In genomic region chr7:342681-343216, GRCh38 we compare ENCODE assay signal across 26 cellular contexts. TPM values are rescaled to one million over a fixed set of nuclear protein-coding genes. Genes with fewer than 3 reads are reported as not detected.
DNase-seq lines count a peak whose midpoint lies in the region; ATAC-seq, FAIRE-seq and TF ChIP-seq lines count a peak whose summit lies in the region.
"Had no signal": no experiment of that assay in that cellular context is flagged by ENCODE, and none has a peak within 500 bp of the region (broad histone marks: within the 10 kb centered on the region; RNA-seq: fewer than 3 reads in every experiment).

No MANE protein-coding gene starts in this region.

- H3K14ac ChIP-seq in H1 (ENCODE audit: insufficient read length) = no peak overlapping the region

- TF ChIP-seq CTCF in H1 (IDR thresholded peaks at IDR 0.05; ENCODE audit: control extremely low read depth in 1 of 3, insufficient read depth in 1 of 3, low read depth in 1 of 3, low read length in 3 of 3) (no peak), right lobe of liver (IDR thresholded peaks at IDR 0.05) (no peak), osteocyte (IDR thresholded peaks at IDR 0.05) (no peak)

- H3K27me3 Mint-ChIP-seq in osteocyte (ENCODE audit: unreplicated experiment) = peaks cover 6% of the 10 kb centered on the region

- H3K56ac ChIP-seq in H1 (replicated peaks; ENCODE audit: insufficient read length, low read depth, low read length) = no peak overlapping the region

- H3K9ac ChIP-seq in Karpas-422 (ENCODE audit: low read length) (no peak overlapping the region), H1 (replicated peaks in 1 of 4; ENCODE audit: extremely low read depth in 1 of 4, low read depth in 3 of 4, low read length in 3 of 4) (no peak overlapping the region), rectal smooth muscle tissue (ENCODE audit: low read length) (no peak overlapping the region)

- H3K4me3 ChIP-seq in Karpas-422 (ENCODE audit: low read length) (no peak overlapping the region), H1 (ENCODE audit: extremely low read depth in 1 of 4, insufficient read depth in 2 of 4, low read depth in 3 of 4, low read length in 4 of 4) (no peak overlapping the region), right lobe of liver (no peak overlapping the region), rectal smooth muscle tissue (ENCODE audit: low read length) (no peak overlapping the region)
- H3K4me3 ChIP-seq: MG63 had no signal

- no peak overlapping the region for H3K18ac ChIP-seq in H1 (ENCODE audit: extremely low read depth, low read length)

- H3K4me3 Mint-ChIP-seq in osteocyte (ENCODE audit: unreplicated experiment) = no peak overlapping the region
- H3K4me3 Mint-ChIP-seq: activated T-cell treated with anti-CD3 and anti-CD28 coated beads, Interleukin-2, amount 50 U/mL, for 4 hours; CD14-positive monocyte had no signal

- H3K4me1 ChIP-seq in Karpas-422 (ENCODE audit: low read length) (no peaks in the 10 kb centered on the region), H1 (replicated peaks in 1 of 4; ENCODE audit: control insufficient read depth in 3 of 4, insufficient read depth in 4 of 4, low read length in 3 of 4) (no peaks in the 10 kb centered on the region), right lobe of liver (peaks cover 0 to 14% (median 5%) of the 10 kb centered on the region in 4 donors), rectal smooth muscle tissue (ENCODE audit: control insufficient read depth, insufficient read depth, low read length) (no peaks in the 10 kb centered on the region)

- H3K4ac ChIP-seq in H1 (replicated peaks; ENCODE audit: insufficient read length, low read depth, low read length) = no peak overlapping the region

- H2BK12ac ChIP-seq in H1 (ENCODE audit: low read depth, low read length) = no peak overlapping the region

- H3K36me3 Mint-ChIP-seq in osteocyte (ENCODE audit: unreplicated experiment) = no peaks in the 10 kb centered on the region
- H3K36me3 Mint-ChIP-seq: CD14-positive monocyte had no signal

- H3K27ac ChIP-seq in Karpas-422 (ENCODE audit: low read length) = no peak overlapping the region
- no peak overlapping the region for H3K27ac ChIP-seq in H1 (ENCODE audit: low read depth, low read length)
- peak overlapping the region; percentile 60 to 83 (median 77) for H3K27ac ChIP-seq in right lobe of liver
- H3K27ac ChIP-seq in rectal smooth muscle tissue (ENCODE audit: low read depth, low read length) = peak overlapping the region; percentile 38
- H3K27ac ChIP-seq: HL-60 had no signal

- no peak overlapping the region for H3K4me2 ChIP-seq in Karpas-422 (ENCODE audit: low read depth, low read length, poor library complexity, severe bottlenecking)
- H3K4me2 ChIP-seq in H1 (ENCODE audit: insufficient read depth in 1 of 2, low read depth in 2 of 2, low read length in 2 of 2) = no peak overlapping the region

- no peak overlapping the region for H2AFZ ChIP-seq in Karpas-422 (ENCODE audit: low read length)
- H2AFZ ChIP-seq in H1 (ENCODE audit: low read length) = no peak overlapping the region

- H3K27me3 ChIP-seq in Karpas-422 (ENCODE audit: low read length) (no peaks in the 10 kb centered on the region), H1 (replicated peaks in 1 of 4; ENCODE audit: control insufficient read depth in 3 of 4, extremely low read depth in 1 of 4, insufficient read depth in 3 of 4, low read length in 3 of 4) (no peaks in the 10 kb centered on the region), right lobe of liver (no peaks in the 10 kb centered on the region), rectal smooth muscle tissue (ENCODE audit: control insufficient read depth, insufficient read depth, low read length) (peaks cover 3% of the 10 kb centered on the region)
- H3K27me3 ChIP-seq: MG63 had no signal

- DNase-seq in Karpas-422 = peak; percentile 26
- DNase-seq in H1 (ENCODE audit: low read depth in 1 of 2, low spot score in 2 of 2) = no peak
- no peak for DNase-seq in right lobe of liver
- DNase-seq in activated naive CD4-positive, alpha-beta T cell treated with anti-CD3 and anti-CD28 coated beads, Interleukin-2, amount 50 U/mL, for 16 hours = no peak
- DNase-seq in osteocyte (ENCODE audit: extremely low spot score, unreplicated experiment) = no peak
- DNase-seq: ACHN; activated CD4-positive, alpha-beta T cell treated with anti-CD3 and anti-CD28 coated beads for 1 hour; activated naive CD4-positive, alpha-beta T cell treated with Interleukin-2 at 50 U/mL for 16 hours; activated T-cell treated with anti-CD3 and anti-CD28 coated beads, Interleukin-2, amount 50 U/mL, for 4 hours; DMS 273 treated with DMSO at 0.1 percent for 48 hours; IMR-90; NCI-H774; stimulated activated CD8-positive, alpha-beta memory T cell treated with anti-CD3 and anti-CD28 coated beads, Interleukin-4, amount 100 ng/mL, for 48 hours had no signal

- POLR2A ChIA-PET in H1 (lab: Charles Lee; ENCODE audit: partially characterized antibody) = no interaction called here

- TF ChIP-seq POLR2A in H1 (IDR thresholded peaks at IDR 0.05; ENCODE audit: control extremely low read depth in 1 of 2, low read depth in 2 of 2, low read length in 2 of 2) = no peak
- TF ChIP-seq POLR2A in right lobe of liver (IDR thresholded peaks at IDR 0.05) = no peak

- no peaks in the 10 kb centered on the region for H3K79me1 ChIP-seq in H1 (ENCODE audit: low read depth, low read length)

- CTCF ChIA-PET in H1 (lab: Charles Lee; ENCODE audit: partially characterized antibody) = interaction anchor here (1.2 to 3.9 kb wide), 2 partner anchors 10 to 16 kb away, joined by 3 to 16 read pairs; no protein-coding TSS in a partner anchor

- no peaks in the 10 kb centered on the region for H3K9me3 ChIP-seq in Karpas-422 (ENCODE audit: low read length)
- no peaks in the 10 kb centered on the region; a peak in 1 of 4 replicates for H3K9me3 ChIP-seq in H1 (ENCODE audit: insufficient read depth in 2 of 2, low read depth in 1 of 2, low read length in 1 of 2)
- H3K9me3 ChIP-seq in right lobe of liver = no peaks in the 10 kb centered on the region
- H3K9me3 ChIP-seq: MG63 had no signal

- H2BK20ac ChIP-seq in H1 (ENCODE audit: low read length) = no peak overlapping the region

- intact Hi-C loops in right lobe of liver (cut with DNase I) = no loop called here

- whole genome bisulfite sequencing in H1 (ENCODE audit: extremely low coverage in 1 of 2, insufficient coverage in 1 of 2, insufficient read length in 1 of 2, insufficient replicate concordance in 2 of 2, low coverage in 1 of 2, low lambda C conversion rate in 2 of 2, missing lambda C conversion rate in 1 of 2), 2 experiments = 94% methylated on average over 7 of the region's 10 CpGs; no CpG with 5 or more reads in 1 of the 2 experiments
- 59% methylated on average over 2 of the region's 10 CpGs for WGBS in right lobe of liver (ENCODE audit: insufficient coverage, low coverage, low lambda C conversion rate, missing lambda C conversion rate)

- H3K9me2 ChIP-seq in Karpas-422 (replicated peaks; ENCODE audit: insufficient read depth, low read length) = no peaks in the 10 kb centered on the region

- no peaks in the 10 kb centered on the region for H3K23me2 ChIP-seq in H1 (ENCODE audit: low read depth, low read length)

- H3K23ac ChIP-seq in H1 (ENCODE audit: insufficient read length) = no peak overlapping the region

- H4K5ac ChIP-seq in H1 (ENCODE audit: insufficient read length, low read depth, low read length) = no peak overlapping the region

- no peak for TF ChIP-seq EP300 in H1 (IDR thresholded peaks at IDR 0.05; ENCODE audit: borderline replicate concordance in 1 of 2, low read depth in 2 of 2, low read length in 2 of 2)

- H3K79me2 ChIP-seq in Karpas-422 (ENCODE audit: low read length) (no peaks in the 10 kb centered on the region), H1 (ENCODE audit: control insufficient read depth in 1 of 2, insufficient read depth in 2 of 2, low read length in 2 of 2) (no peaks in the 10 kb centered on the region)

- no peak overlapping the region for H4K91ac ChIP-seq in H1 (replicated peaks; ENCODE audit: insufficient read length, low read length)

- H3K36me3 ChIP-seq in Karpas-422 (ENCODE audit: insufficient read depth, low read length) (no peaks in the 10 kb centered on the region), H1 (ENCODE audit: control insufficient read depth in 2 of 4, insufficient read depth in 4 of 4, low read length in 3 of 4) (no peaks in the 10 kb centered on the region), right lobe of liver (no peaks in the 10 kb centered on the region), rectal smooth muscle tissue (ENCODE audit: control insufficient read depth, insufficient read depth, low read length) (no peaks in the 10 kb centered on the region)
- H3K36me3 ChIP-seq: MG63 had no signal

- no peak overlapping the region for H2AK5ac ChIP-seq in H1 (ENCODE audit: low read depth, low read length)

- H2BK5ac ChIP-seq in H1 (ENCODE audit: low read depth, low read length) = no peak overlapping the region

- H3K4me1 Mint-ChIP-seq in osteocyte (ENCODE audit: unreplicated experiment) = peaks cover 2% of the 10 kb centered on the region
- H3K4me1 Mint-ChIP-seq: CD14-positive monocyte had no signal

- no peak overlapping the region for H2BK15ac ChIP-seq in H1 (ENCODE audit: low read length)

- ATAC-seq in right lobe of liver (peak in 1 of 4 donors; percentile 1), GM21360 (IDR thresholded peaks at IDR 0.05; ENCODE audit: unreplicated experiment) (no peak), HG03196 (IDR thresholded peaks at IDR 0.05; ENCODE audit: unreplicated experiment) (no peak)
- ATAC-seq: activated T-cell treated with anti-CD3 and anti-CD28 coated beads, Interleukin-2, amount 50 U/mL, for 4 hours had no signal

- no peak for TF ChIP-seq RAD21 in H1 (IDR thresholded peaks at IDR 0.05 in 1 of 2, conservative IDR thresholded peaks at IDR 0.05 in 1 of 2; ENCODE audit: low read depth in 2 of 2, low read length in 2 of 2)

- FAIRE-seq in H1 (lab: Jason Lieb, UNC) = no peak
- FAIRE-seq: colon, endometrium had no signal

- peak overlapping the region; percentile 44; the same call in 1 of the 2 replicates for H4K8ac ChIP-seq in H1 (ENCODE audit: extremely low read depth, insufficient read depth, low read length)

- no peak overlapping the region for H3K27ac Mint-ChIP-seq in osteocyte (ENCODE audit: unreplicated experiment)
- H3K27ac Mint-ChIP-seq: CD14-positive monocyte had no signal

- H2BK120ac ChIP-seq in H1 (replicated peaks; ENCODE audit: low read depth, low read length) = no peak overlapping the region

- no peaks in the 10 kb centered on the region for H3K9me3 Mint-ChIP-seq in osteocyte (ENCODE audit: unreplicated experiment)

- H4K20me1 ChIP-seq in Karpas-422 (ENCODE audit: insufficient read depth, low read depth, low read length) (no peaks in the 10 kb centered on the region), H1 (replicated peaks in 1 of 2; ENCODE audit: control insufficient read depth in 1 of 2, insufficient read depth in 2 of 2, low read length in 2 of 2) (no peaks in the 10 kb centered on the region)

RNA-seq across cellular contexts. Expression of gene FOXL3, which starts 52.8 kb away (rescaled TPM):
- total RNA-seq in Karpas-422 (2014; rRNA removed; shearing (Covaris generic); ENCODE audit: low replicate concordance) = not detected in 2 replicates
- not detected in 2 replicates for total RNA-seq in H1 (2021; fragmentation: NEBNext Ultra II Directional; extraction: Animal tissue kit (Norgen Biotek cat#: 25700))
- not detected in 2 replicates for polyA plus RNA-seq in H1 (2011; rRNA removed)
- polyA plus RNA-seq in H1 (2011; cell fraction: cytosol; rRNA removed) = not detected
- polyA plus RNA-seq in H1 (2011; cell fraction: nucleus; rRNA removed) = not detected
- polyA plus RNA-seq in H1 (2012, experiment 1 of 2) = not detected in 4 replicates
- polyA plus RNA-seq in H1 (2012, experiment 2 of 2) = not detected
- polyA plus RNA-seq in H1 (2013, experiment 1 of 2) = not detected
- not detected for polyA plus RNA-seq in H1 (2013, experiment 2 of 2)
- not detected in 2 replicates for polyA minus RNA-seq in H1 (2011; rRNA and poly(A)+ RNA removed)
- polyA minus RNA-seq in H1 (2011; cell fraction: cytosol; rRNA and poly(A)+ RNA removed) = not detected
- polyA minus RNA-seq in H1 (2011; cell fraction: nucleus; rRNA and poly(A)+ RNA removed) = not detected
- not detected for total RNA-seq in right lobe of liver
- total RNA-seq in osteocyte = not detected in 2 replicates
- total RNA-seq: activated T-cell treated with anti-CD3 and anti-CD28 coated beads, Interleukin-2, amount 50 U/mL, for 4 hours; fibroblast of lung; G401; IMR-90; lung microvascular endothelial cell; pulmonary artery endothelial cell; subcutaneous adipose tissue had no signal
- polyA plus RNA-seq: CD14-positive monocyte, fibroblast of lung, IMR-90 had no signal

Comparison
In these comparisons a context has a peak if more than half of its experiments do, and no peak if none do; other contexts are left out.
1. H3K27ac ChIP-seq: peak in right lobe of liver (3 of 3) and rectal smooth muscle tissue (single experiment); none in Karpas-422 (single experiment) and H1 (single experiment).